In the genomic region with DNA sequence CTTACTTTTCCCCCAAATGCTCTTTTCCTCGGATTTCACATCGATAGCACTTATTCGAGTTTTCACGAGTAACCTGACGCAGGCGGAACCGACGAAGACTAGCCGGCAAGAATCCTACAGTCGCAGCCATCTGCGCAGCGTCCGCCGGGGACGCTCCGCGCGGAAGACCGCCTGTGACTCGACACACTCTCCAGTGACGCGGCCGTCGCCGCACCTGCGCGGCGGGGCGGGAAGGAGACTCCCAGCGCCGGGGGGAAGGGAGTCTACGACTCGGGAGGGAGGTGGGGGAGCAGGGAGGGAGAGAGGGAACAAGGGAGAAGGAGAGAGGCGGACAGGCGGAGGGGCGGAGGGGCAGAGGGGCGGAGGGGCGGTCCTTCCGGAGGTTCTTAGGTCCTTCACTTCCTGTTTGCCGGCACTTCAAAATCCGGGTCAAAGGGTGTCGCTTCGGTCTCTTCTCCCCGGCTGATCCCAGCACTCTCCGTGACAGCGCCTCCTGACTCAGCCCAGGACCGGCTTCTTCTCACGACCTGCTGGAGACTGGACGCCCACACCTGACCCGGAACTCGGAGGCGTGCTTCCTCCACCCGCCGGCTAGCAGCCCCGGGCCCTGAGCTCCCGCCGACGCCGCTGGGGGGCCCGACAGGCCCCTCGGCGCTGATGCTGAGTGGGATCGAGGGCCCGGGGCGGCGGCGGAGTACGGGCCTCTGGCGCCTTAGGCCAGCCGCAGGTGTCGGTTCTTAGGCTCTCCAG, we compare ENCODE assay signal across 8 cellular contexts. TPM values are rescaled to one million over a fixed set of nuclear protein-coding genes. Genes with fewer than 3 reads are reported as not detected.
DNase-seq lines count a peak whose midpoint lies in the region; ATAC-seq, FAIRE-seq and TF ChIP-seq lines count a peak whose summit lies in the region.

A gene with protein sequence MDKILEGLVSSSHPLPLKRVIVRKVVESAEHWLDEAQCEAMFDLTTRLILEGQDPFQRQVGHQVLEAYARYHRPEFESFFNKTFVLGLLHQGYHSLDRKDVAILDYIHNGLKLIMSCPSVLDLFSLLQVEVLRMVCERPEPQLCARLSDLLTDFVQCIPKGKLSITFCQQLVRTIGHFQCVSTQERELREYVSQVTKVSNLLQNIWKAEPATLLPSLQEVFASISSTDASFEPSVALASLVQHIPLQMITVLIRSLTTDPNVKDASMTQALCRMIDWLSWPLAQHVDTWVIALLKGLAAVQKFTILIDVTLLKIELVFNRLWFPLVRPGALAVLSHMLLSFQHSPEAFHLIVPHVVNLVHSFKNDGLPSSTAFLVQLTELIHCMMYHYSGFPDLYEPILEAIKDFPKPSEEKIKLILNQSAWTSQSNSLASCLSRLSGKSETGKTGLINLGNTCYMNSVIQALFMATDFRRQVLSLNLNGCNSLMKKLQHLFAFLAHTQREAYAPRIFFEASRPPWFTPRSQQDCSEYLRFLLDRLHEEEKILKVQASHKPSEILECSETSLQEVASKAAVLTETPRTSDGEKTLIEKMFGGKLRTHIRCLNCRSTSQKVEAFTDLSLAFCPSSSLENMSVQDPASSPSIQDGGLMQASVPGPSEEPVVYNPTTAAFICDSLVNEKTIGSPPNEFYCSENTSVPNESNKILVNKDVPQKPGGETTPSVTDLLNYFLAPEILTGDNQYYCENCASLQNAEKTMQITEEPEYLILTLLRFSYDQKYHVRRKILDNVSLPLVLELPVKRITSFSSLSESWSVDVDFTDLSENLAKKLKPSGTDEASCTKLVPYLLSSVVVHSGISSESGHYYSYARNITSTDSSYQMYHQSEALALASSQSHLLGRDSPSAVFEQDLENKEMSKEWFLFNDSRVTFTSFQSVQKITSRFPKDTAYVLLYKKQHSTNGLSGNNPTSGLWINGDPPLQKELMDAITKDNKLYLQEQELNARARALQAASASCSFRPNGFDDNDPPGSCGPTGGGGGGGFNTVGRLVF (plus strand): TSS at position 415 of the 750 bp plus-strand sequence. CDS start 534 bp downstream, outside the sequence.

- H3K27ac ChIP-seq in HUES64 (ENCODE audit: low read depth, low read length) (peak within 1 kb of the TSS; percentile 90), OCI-LY1 (ENCODE audit: low read depth, low read length, poor library complexity, severe bottlenecking) (peak within 1 kb of the TSS; percentile 61)

- H3K36me3 ChIP-seq in HUES64 (ENCODE audit: insufficient read depth, low read length) = peaks cover 23% of the 10 kb centered on the region
- peaks cover 13% of the 10 kb centered on the region; the same call in 1 of the 2 replicates for H3K36me3 ChIP-seq in OCI-LY1 (ENCODE audit: insufficient read depth, low read length)

- H3K4me2 ChIP-seq in OCI-LY1 (ENCODE audit: low read length) = peak within 1 kb of the TSS; percentile 93

- H3K9ac ChIP-seq in HUES64 (ENCODE audit: low read depth, low read length) = peak within 1 kb of the TSS; percentile 96
- peak within 1 kb of the TSS; percentile 93 for H3K9ac ChIP-seq in OCI-LY1 (ENCODE audit: low read length)

- H3K4me3 ChIP-seq in HUES64 (ENCODE audit: low read length) (peak within 1 kb of the TSS; percentile 95), OCI-LY1 (ENCODE audit: low read depth, low read length, poor library complexity, severe bottlenecking) (peak within 1 kb of the TSS; percentile 88), mononuclear cell (ENCODE audit: low read length) (peak within 1 kb of the TSS; percentile 75)

- H2AFZ ChIP-seq in OCI-LY1 (ENCODE audit: low read length) = no peak within 1 kb of the TSS

- no peak for FAIRE-seq in D721Med (lab: Jason Lieb, UNC)

- TF ChIP-seq CTCF in D721Med (IDR thresholded peaks at IDR 0.05; ENCODE audit: insufficient read depth, missing control alignments) (no peak), OCI-LY1 (IDR thresholded peaks at IDR 0.05; ENCODE audit: low read length) (no peak)

- no peaks in the 10 kb centered on the region for H4K20me1 ChIP-seq in OCI-LY1 (ENCODE audit: insufficient read depth, low read length)

- no peaks in the 10 kb centered on the region for H3F3A ChIP-seq in OCI-LY1 (ENCODE audit: insufficient read depth, low read length)

- H3K79me2 ChIP-seq in OCI-LY1 (ENCODE audit: insufficient read depth, low read length) = peaks cover 56% of the 10 kb centered on the region

- DNase-seq in D721Med (ENCODE audit: insufficient read length, low spot score) = peak; percentile 17
- peak; percentile 70 for DNase-seq in activated T-cell treated with anti-CD3 and anti-CD28 coated beads for 1 hour (ENCODE audit: low read depth)
- DNase-seq in epidermal melanocyte (ENCODE audit: insufficient read length, low spot score) = peak; percentile 73
- DNase-seq in stimulated activated CD8-positive, alpha-beta memory T cell treated with anti-CD3 and anti-CD28 coated beads, Interleukin-4, amount 100 ng/mL, for 1 hour (ENCODE audit: low read depth in 2 of 2, low spot score in 1 of 2) = peak; percentile 64 to 67

- ATAC-seq in GM21447 (IDR thresholded peaks at IDR 0.05; ENCODE audit: unreplicated experiment) = peak; percentile 74

- H3K27me3 ChIP-seq in HUES64 (ENCODE audit: insufficient read depth, low read length) = no peaks in the 10 kb centered on the region
- H3K27me3 ChIP-seq in OCI-LY1 (ENCODE audit: insufficient read depth, low read length) = no peaks in the 10 kb centered on the region
- H3K27me3 ChIP-seq in mononuclear cell (ENCODE audit: insufficient read depth, low read length) = no peaks in the 10 kb centered on the region

- H3K9me3 ChIP-seq in HUES64 (ENCODE audit: insufficient read depth, low read depth, low read length) (no peaks in the 10 kb centered on the region), OCI-LY1 (ENCODE audit: low read length) (no peaks in the 10 kb centered on the region), mononuclear cell (ENCODE audit: low read depth, low read length) (no peaks in the 10 kb centered on the region)

- no peaks in the 10 kb centered on the region for H3K9me2 ChIP-seq in OCI-LY1 (ENCODE audit: low read depth, low read length)

- under 1% methylated on average over 71 of the region's 71 CpGs for WGBS in HUES64

- H3K4me1 ChIP-seq in HUES64 (ENCODE audit: insufficient read depth, low read length) (peaks cover 14% of the 10 kb centered on the region; the same call in 1 of the 2 replicates), OCI-LY1 (ENCODE audit: insufficient read depth, low read length, severe bottlenecking) (peaks cover 56% of the 10 kb centered on the region), mononuclear cell (ENCODE audit: insufficient read depth, low read length) (peaks cover 19% of the 10 kb centered on the region)

RNA-seq across cellular contexts. Expression of the gene that starts here (rescaled TPM):
- polyA plus RNA-seq in HUES64 (2013, experiment 1 of 2) = 7.7 TPM
- 8.4 TPM for polyA plus RNA-seq in HUES64 (2013, experiment 2 of 2)
- 63.6 TPM for total RNA-seq in mononuclear cell

Comparison
In these comparisons a context has a peak if more than half of its experiments do, and no peak if none do; other contexts are left out.
1. Peak in every context shown above with its lines: DNase-seq, ATAC-seq, H3K4me3 ChIP-seq and H3K27ac ChIP-seq.
2. DNase-seq: peak in every context shown above with its lines; median percentile 73 in epidermal melanocyte; 70 in activated T-cell treated with anti-CD3 and anti-CD28 coated beads for 1 hour; 66 in stimulated activated CD8-positive, alpha-beta memory T cell treated with anti-CD3 and anti-CD28 coated beads, Interleukin-4, amount 100 ng/mL, for 1 hour; 17 in D721Med.